25 cellular contexts compared by ENCODE assay signal in genomic region chr13:52995946-52996345, GRCh38. TPM values are rescaled to one million over a fixed set of nuclear protein-coding genes. Genes with fewer than 3 reads are reported as not detected.
"Had no signal": no experiment of that assay in that cellular context is flagged by ENCODE, and none has a peak within 500 bp of the region (broad histone marks: within the 10 kb centered on the region; RNA-seq: fewer than 3 reads in every experiment).

No MANE protein-coding gene starts in this region.

- H3K4me1 ChIP-seq: stomach, suprapubic skin, testis, tibial artery, tibial nerve, upper lobe of left lung, upper lobe of right lung, uterus had no signal

- ATAC-seq: stimulated activated effector memory CD8-positive, alpha-beta T cell treated with anti-CD3 and anti-CD28 coated beads, Interleukin-12 subunit alpha, Interleukin-12 subunit beta, amount 100 ng/mL, for 72 hours; stimulated activated memory B cell treated with anti-CD40 and anti-IgM and Interleukin-4, amounts not matched to agents 10 μg/mL and 1 μg/mL and 100 μg/mL, for 72 hours; stimulated activated naive B cell treated with anti-CD40 and anti-IgM and Interleukin-4, amounts not matched to agents 10 μg/mL and 1 μg/mL and 100 μg/mL, for 72 hours; stimulated activated naive CD8-positive, alpha-beta T cell treated with anti-CD3 and anti-CD28 coated beads, Interleukin-15, amount 100 ng/mL, for 72 hours; stimulated activated naive CD8-positive, alpha-beta T cell treated with anti-CD3 and anti-CD28 coated beads, Interleukin-15, Interleukin-2, amounts not matched to agents 100 U/mL and 50 U/mL, for 24 hours; upper lobe of right lung had no signal

- H3K36me3 ChIP-seq: stomach, suprapubic skin, thoracic aorta, thyroid gland, tibial artery, tibial nerve, transverse colon, upper lobe of left lung, upper lobe of right lung, uterus, vagina had no signal

- H3K9me3 ChIP-seq: stomach, suprapubic skin, testis, thoracic aorta, thyroid gland, tibial artery, tibial nerve, transverse colon, upper lobe of left lung, upper lobe of right lung, uterus, vagina had no signal

- H3K4me3 ChIP-seq: stomach, suprapubic skin, testis, thoracic aorta, thyroid gland, tibial artery, tibial nerve, transverse colon, upper lobe of left lung, upper lobe of right lung, uterus, vagina had no signal

- DNase-seq: stimulated activated CD4-positive, alpha-beta T cell treated with anti-CD3 and anti-CD28 coated beads, Interleukin-2, amount 100 ng/mL, for 48 hours; stimulated activated CD4-positive, alpha-beta T cell treated with anti-CD3 and anti-CD28 coated beads, Interleukin-4, amount 100 ng/mL, for 1 hour; stimulated activated CD4-positive, alpha-beta T cell treated with anti-CD3 and anti-CD28 coated beads, Interleukin-4, amount 100 ng/mL, for 24 hours; stimulated activated CD4-positive, alpha-beta T cell treated with anti-CD3 and anti-CD28 coated beads, Interleukin-4, amount 100 ng/mL, for 4 hours; stimulated activated CD8-positive, alpha-beta memory T cell treated with anti-CD3 and anti-CD28 coated beads, Interleukin-4, amount 100 ng/mL, for 48 hours; stimulated activated naive B cell treated with anti-CD40 and anti-IgM and Interleukin-4, amounts not matched to agents 10 μg/mL and 1 μg/mL and 100 μg/mL, for 72 hours; stimulated activated naive CD4-positive, alpha-beta T cell; stimulated activated naive CD4-positive, alpha-beta T cell treated with Interleukin-2 at 50 U/mL for 16 hours; stimulated activated naive CD8-positive, alpha-beta T cell treated with anti-CD3 and anti-CD28 coated beads, Interleukin-15, amount 100 ng/mL, for 72 hours; stimulated activated naive CD8-positive, alpha-beta T cell treated with anti-CD3 and anti-CD28 coated beads, Interleukin-15, Interleukin-2, amounts not matched to agents 100 U/mL and 50 U/mL, for 24 hours; stomach; substantia nigra; testis; thyroid gland; tibial artery; transverse colon; upper lobe of left lung; upper lobe of right lung; uterus had no signal

RNA-seq across cellular contexts. Expression of gene OLFM4, which starts 32.7 kb away (rescaled TPM):
- total RNA-seq: upper lobe of right lung had no signal
